In the genomic region with DNA sequence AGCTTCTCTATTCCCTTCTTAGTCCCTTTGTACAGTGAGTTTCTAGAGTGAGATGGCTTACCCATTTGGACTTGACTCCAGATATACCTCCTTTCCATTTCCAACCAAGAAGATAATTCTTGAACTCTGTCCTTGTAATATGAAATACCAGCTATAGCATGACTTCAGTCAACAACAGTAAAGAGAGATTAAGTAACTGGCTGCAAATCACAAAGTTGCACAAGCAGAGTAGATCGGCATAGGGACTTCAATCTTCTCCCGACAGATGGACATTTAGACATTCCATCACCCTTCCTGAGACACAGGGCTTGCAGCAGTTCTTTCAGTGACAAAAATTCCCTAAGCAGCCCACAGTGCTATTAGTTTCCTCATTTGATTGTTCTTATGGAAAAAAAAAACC, we compare ENCODE assay signal across 15 cellular contexts. TPM values are rescaled to one million over a fixed set of nuclear protein-coding genes. Genes with fewer than 3 reads are reported as not detected.
DNase-seq lines count a peak whose midpoint lies in the region; ATAC-seq and TF ChIP-seq lines count a peak whose summit lies in the region.
"Had no signal": no experiment of that assay in that cellular context is flagged by ENCODE, and none has a peak within 500 bp of the region (broad histone marks: within the 10 kb centered on the region; RNA-seq: fewer than 3 reads in every experiment).

No MANE protein-coding gene starts in this region.

- no peak for ATAC-seq in CD4-positive, CD25-positive, alpha-beta regulatory T cell (ENCODE audit: low read depth in 2 of 2)
- no peak for ATAC-seq in naive thymus-derived CD8-positive, alpha-beta T cell
- no peak for ATAC-seq in GM18907 (IDR thresholded peaks at IDR 0.05; ENCODE audit: unreplicated experiment)

- H3K4me1 ChIP-seq in CD4-positive, CD25-positive, alpha-beta regulatory T cell (ENCODE audit: control insufficient read depth, insufficient read depth, low read length, poor library complexity, severe bottlenecking): peaks cover 77% of the 10 kb centered on the region
- H3K4me1 ChIP-seq in KMS-11 (ENCODE audit: low read depth, poor library complexity, severe bottlenecking) (peaks cover 51% of the 10 kb centered on the region), prostate gland (replicated peaks) (no peaks in the 10 kb centered on the region)

- peak overlapping the region; percentile 65 for H3K4me3 ChIP-seq in CD4-positive, CD25-positive, alpha-beta regulatory T cell (ENCODE audit: low read depth, low read length)
- H3K4me3 ChIP-seq in KMS-11 (IDR thresholded peaks at IDR 0.05; ENCODE audit: insufficient read depth, low read depth, low read length) (no peak overlapping the region), choroid plexus epithelial cell (ENCODE audit: low read depth, low read length) (no peak overlapping the region), prostate gland (no peak overlapping the region)
- H3K4me3 ChIP-seq: cardiac muscle cell, thyroid gland had no signal

- H3K27me3 ChIP-seq in CD4-positive, CD25-positive, alpha-beta regulatory T cell (ENCODE audit: control insufficient read depth, insufficient read depth, low read length): no peaks in the 10 kb centered on the region
- H3K27me3 ChIP-seq in KMS-11 (ENCODE audit: insufficient read depth, low read depth): no peaks in the 10 kb centered on the region
- no peaks in the 10 kb centered on the region for H3K27me3 ChIP-seq in prostate gland (replicated peaks; ENCODE audit: insufficient read depth)
- H3K27me3 ChIP-seq: cardiac muscle cell, thyroid gland had no signal

- peaks cover 8% of the 10 kb centered on the region; the same call in 1 of the 2 replicates for H4K20me1 ChIP-seq in KMS-11 (ENCODE audit: insufficient read depth)

- peaks cover 2% of the 10 kb centered on the region for H3K36me3 ChIP-seq in CD4-positive, CD25-positive, alpha-beta regulatory T cell (ENCODE audit: control insufficient read depth, insufficient read depth, low read length)
- H3K36me3 ChIP-seq in KMS-11 (ENCODE audit: insufficient read depth) (no peaks in the 10 kb centered on the region), prostate gland (no peaks in the 10 kb centered on the region)
- H3K36me3 ChIP-seq: cardiac muscle cell, thyroid gland had no signal

- H3K4me3 Mint-ChIP-seq in CD4-positive, CD25-positive, alpha-beta regulatory T cell: peak overlapping the region in 3 of 4 donors; percentile 25 to 49 (median 34)
- H3K4me3 Mint-ChIP-seq in naive thymus-derived CD8-positive, alpha-beta T cell: peak overlapping the region in 9 of 10 donors; percentile 13 to 64 (median 45)
- H3K4me3 Mint-ChIP-seq: activated CD4-positive, alpha-beta T cell treated with anti-CD3 and anti-CD28 coated beads, Interleukin-2, amount 10 ng/mL, durations not matched to agents 7 days and 5 days had no signal

- no peak overlapping the region for H3K27ac ChIP-seq in CD4-positive, CD25-positive, alpha-beta regulatory T cell (ENCODE audit: insufficient read depth, low read length, poor library complexity, severe bottlenecking)
- H3K27ac ChIP-seq in KMS-11 (no peak overlapping the region), prostate gland (no peak overlapping the region)
- H3K27ac ChIP-seq: cardiac muscle cell, thyroid gland had no signal

- no peak overlapping the region for H3K9ac ChIP-seq in KMS-11

- H3K9me3 ChIP-seq in CD4-positive, CD25-positive, alpha-beta regulatory T cell (ENCODE audit: control insufficient read depth in 2 of 2, low read length in 2 of 2): no peaks in the 10 kb centered on the region
- H3K9me3 ChIP-seq in prostate gland: no peaks in the 10 kb centered on the region
- H3K9me3 ChIP-seq: thyroid gland had no signal

- POLR2A ChIA-PET in naive thymus-derived CD8-positive, alpha-beta T cell (lab: Charles Lee): interaction anchor here (1.6 kb wide), 1 partner anchor 45 kb away, joined by 3 read pairs; no protein-coding TSS in a partner anchor

- H3K27me3 Mint-ChIP-seq in CD4-positive, CD25-positive, alpha-beta regulatory T cell: no peaks in the 10 kb centered on the region
- H3K27me3 Mint-ChIP-seq in naive thymus-derived CD8-positive, alpha-beta T cell: no peaks in the 10 kb centered on the region
- H3K27me3 Mint-ChIP-seq: activated CD4-positive, alpha-beta T cell treated with anti-CD3 and anti-CD28 coated beads, Interleukin-2, amount 10 ng/mL, durations not matched to agents 7 days and 5 days had no signal

- H3K4me2 ChIP-seq in KMS-11: 0 out of 2 replicates have a peak overlapping the region, but pooled peaks have one; percentile 7

- peaks cover 11% of the 10 kb centered on the region for H3K36me3 Mint-ChIP-seq in CD4-positive, CD25-positive, alpha-beta regulatory T cell
- peaks cover 0 to 4% (median 3%) of the 10 kb centered on the region in 3 donors for H3K36me3 Mint-ChIP-seq in naive thymus-derived CD8-positive, alpha-beta T cell

- H3K27ac Mint-ChIP-seq in CD4-positive, CD25-positive, alpha-beta regulatory T cell: peak overlapping the region; percentile 9 to 74 (median 26)
- H3K27ac Mint-ChIP-seq in naive thymus-derived CD8-positive, alpha-beta T cell: peak overlapping the region; percentile 2 to 71 (median 29)
- H3K27ac Mint-ChIP-seq: activated CD4-positive, alpha-beta T cell treated with anti-CD3 and anti-CD28 coated beads, Interleukin-2, amount 10 ng/mL, durations not matched to agents 7 days and 5 days had no signal

- no peaks in the 10 kb centered on the region for H3K9me3 Mint-ChIP-seq in CD4-positive, CD25-positive, alpha-beta regulatory T cell
- no peaks in the 10 kb centered on the region for H3K9me3 Mint-ChIP-seq in naive thymus-derived CD8-positive, alpha-beta T cell
- H3K9me3 Mint-ChIP-seq: activated CD4-positive, alpha-beta T cell treated with anti-CD3 and anti-CD28 coated beads, Interleukin-2, amount 10 ng/mL, durations not matched to agents 7 days and 5 days had no signal

- no peak for TF ChIP-seq POLR2A in prostate gland (IDR thresholded peaks at IDR 0.05)

- H2AFZ ChIP-seq in KMS-11 (ENCODE audit: low read depth): no peak overlapping the region

- WGBS in prostate gland: 87% methylated on average over 2 of the region's 2 CpGs

- TF ChIP-seq CTCF in KMS-11 (conservative IDR thresholded peaks at IDR 0.05; ENCODE audit: low read depth, low read length) (no peak), choroid plexus epithelial cell (conservative IDR thresholded peaks at IDR 0.05; ENCODE audit: low read depth, low read length) (no peak), prostate gland (IDR thresholded peaks at IDR 0.05) (no peak)

- DNase-seq in CD4-positive, CD25-positive, alpha-beta regulatory T cell: no peak
- DNase-seq in choroid plexus epithelial cell (ENCODE audit: low read depth) (peak; percentile 43), SHP77 treated with DMSO at 0.1 percent for 48 hours (lab: John Stamatoyannopoulos, UW) (no peak), NK-92 (lab: John Stamatoyannopoulos, UW; ENCODE audit: unreplicated experiment) (no peak), prostate gland (ENCODE audit: low spot score) (no peak)
- DNase-seq in naive thymus-derived CD8-positive, alpha-beta T cell: no peak
- DNase-seq: activated CD4-positive, alpha-beta T cell treated with anti-CD3 and anti-CD28 coated beads, Interleukin-2, amount 10 ng/mL, durations not matched to agents 7 days and 5 days; activated gamma-delta T cell; COR-L47; NCI-H1930; NCI-H526; thyroid gland had no signal

- intact Hi-C loops in prostate gland (cut with DNase I): no loop called here

- peaks cover 49% of the 10 kb centered on the region; the same call in 1 of the 2 replicates for H3K79me2 ChIP-seq in KMS-11 (ENCODE audit: insufficient read depth, low read depth)

- H3K4me1 Mint-ChIP-seq in CD4-positive, CD25-positive, alpha-beta regulatory T cell: peaks cover 68 to 98% (median 87%) of the 10 kb centered on the region in 4 donors
- H3K4me1 Mint-ChIP-seq in naive thymus-derived CD8-positive, alpha-beta T cell: peaks cover 58 to 98% (median 95%) of the 10 kb centered on the region in 4 donors

RNA-seq across cellular contexts. Expression of a gene that starts 44.6 kb away (rescaled TPM):
- total RNA-seq in CD4-positive, CD25-positive, alpha-beta regulatory T cell: 333 TPM
- 100 to 1,000 TPM; 215 to 231 (median 223) TPM for polyA plus RNA-seq in CD4-positive, CD25-positive, alpha-beta regulatory T cell
- 100 to 1,000 TPM; 346 to 361 TPM for total RNA-seq in naive thymus-derived CD8-positive, alpha-beta T cell
- 100 to 1,000 TPM; 162 to 244 (median 174) TPM for polyA plus RNA-seq in naive thymus-derived CD8-positive, alpha-beta T cell
- 100 to 1,000 TPM in 1 of 2 donors, 10 to 100 TPM in 1; 66.3 to 115 TPM for total RNA-seq in prostate gland
